12 cellular contexts compared by ENCODE assay signal in the genomic region with DNA sequence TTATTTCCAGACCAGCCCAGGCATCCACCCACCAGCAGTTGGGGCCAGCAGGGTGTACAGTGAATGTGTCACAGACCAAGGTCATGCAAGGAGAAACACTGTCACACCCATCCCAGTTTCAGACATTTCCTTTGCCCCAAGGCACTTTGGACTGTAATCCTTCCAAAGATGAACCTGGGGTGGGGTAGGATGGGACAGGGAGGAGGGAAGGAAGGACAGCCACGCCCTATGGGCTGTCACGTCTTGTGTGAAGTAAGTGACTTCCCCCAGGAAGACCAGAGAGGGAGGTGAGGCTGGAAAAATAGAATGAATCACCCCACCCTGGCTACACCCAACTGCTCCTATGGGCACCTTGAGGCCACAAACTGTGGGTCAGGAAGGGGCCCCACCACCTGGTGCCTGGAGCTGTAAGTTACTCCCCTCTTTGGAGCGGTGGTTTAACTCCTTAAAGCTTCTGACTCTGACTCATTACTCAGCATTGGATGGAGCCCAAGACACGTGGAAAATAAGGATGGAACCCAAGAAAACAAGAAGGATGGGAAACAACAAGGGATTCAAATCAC.
DNase-seq lines count a peak whose midpoint lies in the region; ATAC-seq and TF ChIP-seq lines count a peak whose summit lies in the region.
"Had no signal": no experiment of that assay in that cellular context is flagged by ENCODE, and none has a peak within 500 bp of the region (broad histone marks: within the 10 kb centered on the region; RNA-seq: fewer than 3 reads in every experiment).

No MANE protein-coding gene starts in this region.

- no peaks in the 10 kb centered on the region for H3K9me3 ChIP-seq in breast epithelium
- H3K9me3 ChIP-seq: prostate gland, SK-N-SH, upper lobe of right lung had no signal

- H3K27me3 ChIP-seq in KMS-11 (ENCODE audit: insufficient read depth, low read depth), result no peaks in the 10 kb centered on the region
- H3K27me3 ChIP-seq in breast epithelium, result no peaks in the 10 kb centered on the region
- H3K27me3 ChIP-seq: upper lobe of right lung had no signal

- no peaks in the 10 kb centered on the region for H3K36me3 ChIP-seq in KMS-11 (ENCODE audit: insufficient read depth)
- no peaks in the 10 kb centered on the region for H3K36me3 ChIP-seq in breast epithelium
- H3K36me3 ChIP-seq: prostate gland, upper lobe of right lung had no signal

- no peak overlapping the region for H3K9ac ChIP-seq in KMS-11
- H3K9ac ChIP-seq: SK-N-SH had no signal

- H3K4me3 ChIP-seq in KMS-11 (IDR thresholded peaks at IDR 0.05; ENCODE audit: insufficient read depth, low read depth, low read length) (no peak overlapping the region), breast epithelium (no peak overlapping the region)
- H3K4me3 ChIP-seq: prostate gland, upper lobe of right lung had no signal

- TF ChIP-seq POLR2A in breast epithelium (IDR thresholded peaks at IDR 0.05), result no peak

- 0 out of 2 replicates have a peak overlapping the region, but pooled peaks have one; percentile 36 for H3K4me2 ChIP-seq in KMS-11
- H3K4me2 ChIP-seq: SK-N-SH had no signal

- no peaks in the 10 kb centered on the region for H3K79me2 ChIP-seq in KMS-11 (ENCODE audit: insufficient read depth, low read depth)

- no peak overlapping the region for H2AFZ ChIP-seq in KMS-11 (ENCODE audit: low read depth)

- DNase-seq in AG20443 (ENCODE audit: low spot score) (peak; percentile 55), breast epithelium (ENCODE audit: low spot score in 2 of 2) (no peak), kidney tubule cell (ENCODE audit: low spot score) (peak; percentile 77), GM19238 (ENCODE audit: insufficient read length, low spot score) (no peak), hepatic stellate cell (ENCODE audit: low spot score) (no peak), cerebellar cortex (ENCODE audit: low spot score) (no peak)
- DNase-seq: SK-N-SH, upper lobe of right lung had no signal

- TF ChIP-seq CTCF in KMS-11 (conservative IDR thresholded peaks at IDR 0.05; ENCODE audit: low read depth, low read length), result no peak
- TF ChIP-seq CTCF in breast epithelium (IDR thresholded peaks at IDR 0.05), result no peak

- no peaks in the 10 kb centered on the region for H4K20me1 ChIP-seq in KMS-11 (ENCODE audit: insufficient read depth)

- no peak for ATAC-seq in GM21423 (IDR thresholded peaks at IDR 0.05; ENCODE audit: unreplicated experiment)

- H3K4me1 ChIP-seq in KMS-11 (ENCODE audit: low read depth, poor library complexity, severe bottlenecking), result peaks cover 57% of the 10 kb centered on the region
- H3K4me1 ChIP-seq in breast epithelium, result no peaks in the 10 kb centered on the region
- H3K4me1 ChIP-seq: prostate gland had no signal

- intact Hi-C loops in breast epithelium (cut with DNase I; ENCODE audit: low total_unique reads), result no loop called here

- H3K27ac ChIP-seq in KMS-11 (no peak overlapping the region), breast epithelium (peak overlapping the region; percentile 77 to 80)
- H3K27ac ChIP-seq: C4-2B, upper lobe of right lung had no signal

Comparison
In these comparisons a context has a peak if more than half of its experiments do, and no peak if none do; other contexts are left out.
1. DNase-seq: peak in AG20443 (single experiment) and kidney tubule cell (single experiment); none in breast epithelium (0 of 2), GM19238 (single experiment), hepatic stellate cell (single experiment) and cerebellar cortex (single experiment).